ENCODE assay signal across 17 cellular contexts in genomic region chr7:90706067-90706716, GRCh38.
DNase-seq lines count a peak whose midpoint lies in the region; ATAC-seq and TF ChIP-seq lines count a peak whose summit lies in the region.
"Had no signal": no experiment of that assay in that cellular context is flagged by ENCODE, and none has a peak within 500 bp of the region (broad histone marks: within the 10 kb centered on the region; RNA-seq: fewer than 3 reads in every experiment).

No MANE protein-coding gene starts in this region.

- no peak for TF ChIP-seq CTCF in upper lobe of right lung (IDR thresholded peaks at IDR 0.05)
- no peak for TF ChIP-seq CTCF in Peyer's patch (IDR thresholded peaks at IDR 0.05)

- DNase-seq in NCI-H2196 (lab: John Stamatoyannopoulos, UW; ENCODE audit: unreplicated experiment) = peak; percentile 9
- DNase-seq in NCI-H2196 treated with DMSO at 0.1 percent for 48 hours (lab: John Stamatoyannopoulos, UW; ENCODE audit: unreplicated experiment) = no peak
- peak; percentile 94 for DNase-seq in NCI-H748 treated with DMSO at 0.1 percent for 48 hours (lab: John Stamatoyannopoulos, UW)
- peak; percentile 57 for DNase-seq in fibroblast of peridontal ligament (ENCODE audit: extremely low read depth)
- no peak for DNase-seq in upper lobe of right lung
- DNase-seq in MG63 = no peak
- DNase-seq in NCI-H524 treated with DMSO at 0.1 percent for 48 hours (lab: John Stamatoyannopoulos, UW) = no peak
- DNase-seq in Peyer's patch = no peak
- DNase-seq: activated CD4-positive, alpha-beta T cell treated with anti-CD3 and anti-CD28 coated beads, Interleukin-2, amount 50 U/mL, for 48 hours; DMS79; hypothalamus; NCI-H1092 treated with DMSO at 0.1 percent for 48 hours; ovary; stimulated activated CD4-positive, alpha-beta T cell treated with anti-CD3 and anti-CD28 coated beads, Interleukin-15, amount 100 ng/mL, for 24 hours; T-helper 2 cell; upper lobe of left lung had no signal

- H3K27me3 ChIP-seq in upper lobe of right lung (no peaks in the 10 kb centered on the region), MG63 (no peaks in the 10 kb centered on the region), Peyer's patch (no peaks in the 10 kb centered on the region)
- H3K27me3 ChIP-seq: ovary, upper lobe of left lung had no signal

- intact Hi-C loops in upper lobe of right lung (cut with DNase I) = no loop called here

- TF ChIP-seq POLR2A in Peyer's patch (IDR thresholded peaks at IDR 0.05) = no peak

- H3K4me1 ChIP-seq in upper lobe of right lung (peaks cover 5% of the 10 kb centered on the region), Peyer's patch (no peaks in the 10 kb centered on the region)

- H3K4me3 ChIP-seq in upper lobe of right lung (no peak overlapping the region), MG63 (no peak overlapping the region), Peyer's patch (no peak overlapping the region)
- H3K4me3 ChIP-seq: ovary, upper lobe of left lung had no signal

- no peaks in the 10 kb centered on the region for H3K36me3 ChIP-seq in upper lobe of right lung
- H3K36me3 ChIP-seq in MG63 = no peaks in the 10 kb centered on the region
- no peaks in the 10 kb centered on the region for H3K36me3 ChIP-seq in Peyer's patch
- H3K36me3 ChIP-seq: ovary, upper lobe of left lung had no signal

- no peaks in the 10 kb centered on the region for H3K9me3 ChIP-seq in upper lobe of right lung
- no peaks in the 10 kb centered on the region for H3K9me3 ChIP-seq in MG63
- H3K9me3 ChIP-seq in Peyer's patch = no peaks in the 10 kb centered on the region
- H3K9me3 ChIP-seq: ovary, upper lobe of left lung had no signal

- H3K27ac ChIP-seq in upper lobe of right lung = no peak overlapping the region
- no peak overlapping the region for H3K27ac ChIP-seq in Peyer's patch
- H3K27ac ChIP-seq: ovary had no signal

- peak; percentile 48 for ATAC-seq in upper lobe of right lung
- ATAC-seq: Panc1 had no signal

Comparison
In these comparisons a context has a peak if more than half of its experiments do, and no peak if none do; other contexts are left out.
1. DNase-seq: peak in NCI-H2196 (single experiment), NCI-H748 treated with DMSO at 0.1 percent for 48 hours (single experiment) and fibroblast of peridontal ligament (single experiment); none in NCI-H2196 treated with DMSO at 0.1 percent for 48 hours (single experiment), upper lobe of right lung (single experiment), MG63 (single experiment), NCI-H524 treated with DMSO at 0.1 percent for 48 hours (single experiment) and Peyer's patch (0 of 3).